8 cellular contexts compared by ENCODE assay signal in genomic region chr2:85813978-85814801, GRCh38.
DNase-seq lines count a peak whose midpoint lies in the region; ATAC-seq, FAIRE-seq and TF ChIP-seq lines count a peak whose summit lies in the region.

No MANE protein-coding gene starts in this region.

- ATAC-seq in natural killer cell (peak; percentile 91 to 99 (median 96)), HG03457 (IDR thresholded peaks at IDR 0.05; ENCODE audit: unreplicated experiment) (no peak)
- ATAC-seq in stimulated activated memory B cell treated with anti-CD40 and anti-IgM and Interleukin-4, amounts not matched to agents 10 μg/mL and 1 μg/mL and 100 μg/mL, for 72 hours: peak; percentile 89

- H3K4me1 Mint-ChIP-seq in natural killer cell: peaks cover 0 to 6% of the 10 kb centered on the region in 2 donors
- H3K4me1 Mint-ChIP-seq in stimulated activated memory B cell treated with anti-CD40 and anti-IgM and Interleukin-4, amounts not matched to agents 10 μg/mL and 1 μg/mL and 100 μg/mL, for 72 hours: peaks cover 8% of the 10 kb centered on the region

- DNase-seq in RCC 7860 (ENCODE audit: low spot score) (peak; percentile 73), fibroblast of gingiva (ENCODE audit: low read depth) (peak; percentile 75), natural killer cell (peak; percentile 83)
- DNase-seq in activated T-cell treated with anti-CD3 and anti-CD28 coated beads, Interleukin-2, amount 50 U/mL, for 48 hours: peak; percentile 90

- no peaks in the 10 kb centered on the region for H3K36me3 Mint-ChIP-seq in natural killer cell
- H3K36me3 Mint-ChIP-seq in stimulated activated memory B cell treated with anti-CD40 and anti-IgM and Interleukin-4, amounts not matched to agents 10 μg/mL and 1 μg/mL and 100 μg/mL, for 72 hours: no peaks in the 10 kb centered on the region

- no peak overlapping the region for H3K4me3 Mint-ChIP-seq in natural killer cell
- H3K4me3 Mint-ChIP-seq in stimulated activated memory B cell treated with anti-CD40 and anti-IgM and Interleukin-4, amounts not matched to agents 10 μg/mL and 1 μg/mL and 100 μg/mL, for 72 hours: no peak overlapping the region

- H3K9me3 Mint-ChIP-seq in natural killer cell: no peaks in the 10 kb centered on the region
- no peaks in the 10 kb centered on the region for H3K9me3 Mint-ChIP-seq in stimulated activated memory B cell treated with anti-CD40 and anti-IgM and Interleukin-4, amounts not matched to agents 10 μg/mL and 1 μg/mL and 100 μg/mL, for 72 hours

- no peak for FAIRE-seq in RCC 7860 (lab: Jason Lieb, UNC)

- intact Hi-C loops in natural killer cell (cut with micrococcal nuclease): loop anchor here (1.0 to 2.0 kb wide), 5 partner anchors 64 to 393 kb away; no protein-coding TSS in a partner anchor

- no peak overlapping the region for H3K27ac Mint-ChIP-seq in natural killer cell
- H3K27ac Mint-ChIP-seq in stimulated activated memory B cell treated with anti-CD40 and anti-IgM and Interleukin-4, amounts not matched to agents 10 μg/mL and 1 μg/mL and 100 μg/mL, for 72 hours: no peak overlapping the region

- peaks cover 5 to 11% of the 10 kb centered on the region in 2 donors for H3K27me3 Mint-ChIP-seq in natural killer cell (ENCODE audit: low read depth in 2 of 2)
- H3K27me3 Mint-ChIP-seq in stimulated activated memory B cell treated with anti-CD40 and anti-IgM and Interleukin-4, amounts not matched to agents 10 μg/mL and 1 μg/mL and 100 μg/mL, for 72 hours: peaks cover 53% of the 10 kb centered on the region

- TF ChIP-seq CTCF in GM12874 (IDR thresholded peaks at IDR 0.05; ENCODE audit: insufficient read depth, low read depth, low read length): peak; percentile 98
- TF ChIP-seq CTCF in LNCAP (IDR thresholded peaks at IDR 0.05): peak; percentile 81
- peak; percentile 92 for TF ChIP-seq CTCF in natural killer cell (IDR thresholded peaks at IDR 0.05)
